ENCODE assay signal across 1 cellular context in the genomic region with DNA sequence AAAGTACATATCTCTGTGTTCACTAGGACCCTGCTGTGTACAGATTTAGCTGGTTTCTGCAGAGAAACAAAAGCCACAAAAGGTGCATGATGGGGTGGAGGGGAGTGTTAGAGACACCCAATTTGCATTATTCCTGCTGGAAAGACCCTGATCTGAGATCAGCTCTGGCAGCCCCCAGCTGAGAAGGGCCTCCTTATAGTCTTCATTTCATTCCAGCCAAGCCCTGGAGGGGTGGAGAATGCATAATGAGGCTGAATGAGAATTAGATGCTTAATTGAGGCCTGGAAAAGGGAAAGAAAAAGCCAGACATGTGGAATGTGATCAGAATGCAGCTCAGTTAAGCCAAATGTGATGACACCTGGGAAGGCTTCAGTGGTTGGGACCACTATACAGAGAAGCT.
TF ChIP-seq lines count a peak whose summit lies in the region.

No MANE protein-coding gene starts in this region.

TF ChIP-seq in H1, 55 proteins besides CTCF, POLR2A, EP300 and RAD21:
- TF ChIP-seq TEAD4 (IDR thresholded peaks at IDR 0.05; ENCODE audit: low read depth, low read length) (0 out of 2 replicates have a peak, but pooled peaks have one; percentile 5), SP2 (IDR thresholded peaks at IDR 0.05; ENCODE audit: low read length) (no peak), SP1 (IDR thresholded peaks at IDR 0.05; ENCODE audit: low read depth, low read length) (no peak), CHD2 (IDR thresholded peaks at IDR 0.05; ENCODE audit: low read length) (no peak), SP4 (IDR thresholded peaks at IDR 0.05; ENCODE audit: low read length) (no peak), CBX8 (IDR thresholded peaks at IDR 0.05; ENCODE audit: borderline replicate concordance, low read depth, low read length) (no peak)
- TF ChIP-seq, protein P1, sequence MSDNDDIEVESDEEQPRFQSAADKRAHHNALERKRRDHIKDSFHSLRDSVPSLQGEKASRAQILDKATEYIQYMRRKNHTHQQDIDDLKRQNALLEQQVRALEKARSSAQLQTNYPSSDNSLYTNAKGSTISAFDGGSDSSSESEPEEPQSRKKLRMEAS (IDR thresholded peaks at IDR 0.05), result no peak
